Comparison of ENCODE assay signal across 6 cellular contexts in the genomic region with DNA sequence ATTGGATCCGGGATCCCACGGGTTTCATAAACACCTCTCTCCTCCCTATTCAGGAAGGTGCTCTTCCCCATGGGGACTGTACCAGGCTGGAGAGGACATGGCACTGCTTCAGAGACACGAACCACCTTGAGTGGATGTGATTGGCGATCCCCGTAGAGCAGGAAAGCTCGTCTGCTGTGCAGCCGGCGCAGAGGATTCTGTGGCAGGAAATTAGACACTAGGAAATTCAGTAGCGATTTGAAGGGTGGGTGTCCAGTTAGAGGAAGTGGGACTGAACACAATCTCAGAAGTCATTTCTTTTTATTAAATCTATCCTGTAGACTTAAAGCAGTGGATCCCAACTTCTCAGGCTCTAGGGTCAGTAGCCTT. TPM values are rescaled to one million over a fixed set of nuclear protein-coding genes. Genes with fewer than 3 reads are reported as not detected.
DNase-seq lines count a peak whose midpoint lies in the region; ATAC-seq and TF ChIP-seq lines count a peak whose summit lies in the region.

No MANE protein-coding gene starts in this region.

- peak overlapping the region; percentile 83 for H3K27ac ChIP-seq in DND-41 (ENCODE audit: low read length)
- H3K27ac ChIP-seq in ascending aorta = peak overlapping the region; percentile 81 to 89

- peaks cover 12 to 20% (median 13%) of the 10 kb centered on the region in 3 donors for H3K4me1 Mint-ChIP-seq in naive B cell

- peaks cover 49% of the 10 kb centered on the region for H3K79me2 ChIP-seq in DND-41 (ENCODE audit: insufficient read depth, low read length)

- no peak for TF ChIP-seq CTCF in DND-41 (IDR thresholded peaks at IDR 0.05; ENCODE audit: borderline replicate concordance, extremely low read depth, low read length, poor library complexity, severe bottlenecking)
- no peak for TF ChIP-seq CTCF in ascending aorta (IDR thresholded peaks at IDR 0.05)

- H3K9me3 ChIP-seq in DND-41 (ENCODE audit: insufficient read depth, low read length, severe bottlenecking) (no peaks in the 10 kb centered on the region), ascending aorta (no peaks in the 10 kb centered on the region)

- H3K4me3 ChIP-seq in DND-41 (ENCODE audit: low read depth in 1 of 2, low read length in 2 of 2) (peak overlapping the region; percentile 75 to 87), ascending aorta (peak overlapping the region; percentile 92 to 100)

- H2AFZ ChIP-seq in DND-41 (ENCODE audit: low read depth, low read length) = peak overlapping the region; percentile 78

- peaks cover 0 to 7% of the 10 kb centered on the region in 2 donors for H3K36me3 Mint-ChIP-seq in naive B cell

- peak; percentile 30 for ATAC-seq in DND-41 (ENCODE audit: insufficient read depth, low read depth)
- peak; percentile 2 for ATAC-seq in HG03520 (IDR thresholded peaks at IDR 0.05; ENCODE audit: unreplicated experiment)
- no peak for ATAC-seq in naive B cell (ENCODE audit: low read depth in 2 of 2)

- DNase-seq in DND-41 = peak; percentile 55
- no peak for DNase-seq in ascending aorta (ENCODE audit: low spot score in 2 of 2)
- peak; percentile 19 for DNase-seq in naive B cell
- no peak for DNase-seq in activated gamma-delta T cell (lab: John Stamatoyannopoulos, UW)
- DNase-seq in NK-92 (lab: John Stamatoyannopoulos, UW; ENCODE audit: unreplicated experiment) = no peak

- peak overlapping the region; percentile 84 to 95 (median 94) for H3K4me3 Mint-ChIP-seq in naive B cell

- peak overlapping the region in 5 of 6 donors; percentile 53 to 90 (median 84) for H3K27ac Mint-ChIP-seq in naive B cell

- H3K27me3 ChIP-seq in DND-41 (ENCODE audit: insufficient read depth, low read length, poor library complexity) (no peaks in the 10 kb centered on the region), ascending aorta (no peaks in the 10 kb centered on the region)

- H3K36me3 ChIP-seq in DND-41 (ENCODE audit: insufficient read depth, low read length) = peaks cover 32% of the 10 kb centered on the region
- peaks cover 0 to 11% of the 10 kb centered on the region in 2 donors for H3K36me3 ChIP-seq in ascending aorta

- H3K4me1 ChIP-seq in DND-41 (ENCODE audit: insufficient read depth, low read length) (peaks cover 35% of the 10 kb centered on the region), ascending aorta (peaks cover 0 to 16% of the 10 kb centered on the region in 2 donors)

- peak overlapping the region; percentile 88 for H3K9ac ChIP-seq in DND-41 (ENCODE audit: low read depth, low read length)

- no peaks in the 10 kb centered on the region for H3K9me3 Mint-ChIP-seq in naive B cell

- no peaks in the 10 kb centered on the region for H4K20me1 ChIP-seq in DND-41 (ENCODE audit: insufficient read depth, low read length)

- intact Hi-C loops in ascending aorta (cut with DNase I) = no loop called here

- H3K4me2 ChIP-seq in DND-41 (ENCODE audit: insufficient read depth, low read length) = peak overlapping the region; percentile 76

- no peaks in the 10 kb centered on the region for H3K27me3 Mint-ChIP-seq in naive B cell

RNA-seq across cellular contexts. Expression of gene PDIK1L, which starts 0.8 kb away (rescaled TPM):
- 4.0 TPM for total RNA-seq in ascending aorta
- polyA plus RNA-seq in naive B cell (ENCODE audit: low read depth in 6 of 6) = 1 to 10 TPM; 3.2 to 6.0 (median 4.9) TPM

RNA-seq across cellular contexts. Expression of gene TRIM63, which starts 45.0 kb away (rescaled TPM):
- not detected for total RNA-seq in ascending aorta
- polyA plus RNA-seq in naive B cell (ENCODE audit: low read depth in 6 of 6) = not detected

RNA-seq across cellular contexts. Expression of gene FAM110D, which starts 46.5 kb away (rescaled TPM):
- total RNA-seq in ascending aorta = 60.0 TPM
- polyA plus RNA-seq in naive B cell (ENCODE audit: low read depth in 6 of 6) = not detected

RNA-seq across cellular contexts. Expression of gene C1orf232, which starts 56.4 kb away (rescaled TPM):
- total RNA-seq in ascending aorta = not detected
- polyA plus RNA-seq in naive B cell (ENCODE audit: low read depth in 6 of 6) = not detected

RNA-seq across cellular contexts. Expression of gene ZNF593, which starts 57.3 kb away (rescaled TPM):
- 90.0 TPM for total RNA-seq in ascending aorta
- 10 to 100 TPM; 33.3 to 52.3 (median 36.1) TPM for polyA plus RNA-seq in naive B cell (ENCODE audit: low read depth in 6 of 6)

Comparison
In these comparisons a context has a peak if more than half of its experiments do, and no peak if none do; other contexts are left out.
1. ATAC-seq: peak in DND-41 (single experiment) and HG03520 (single experiment); none in naive B cell (0 of 2).
2. DNase-seq: peak in DND-41 (single experiment) and naive B cell (single experiment); none in ascending aorta (0 of 2), activated gamma-delta T cell (single experiment) and NK-92 (single experiment).